In the genomic region with DNA sequence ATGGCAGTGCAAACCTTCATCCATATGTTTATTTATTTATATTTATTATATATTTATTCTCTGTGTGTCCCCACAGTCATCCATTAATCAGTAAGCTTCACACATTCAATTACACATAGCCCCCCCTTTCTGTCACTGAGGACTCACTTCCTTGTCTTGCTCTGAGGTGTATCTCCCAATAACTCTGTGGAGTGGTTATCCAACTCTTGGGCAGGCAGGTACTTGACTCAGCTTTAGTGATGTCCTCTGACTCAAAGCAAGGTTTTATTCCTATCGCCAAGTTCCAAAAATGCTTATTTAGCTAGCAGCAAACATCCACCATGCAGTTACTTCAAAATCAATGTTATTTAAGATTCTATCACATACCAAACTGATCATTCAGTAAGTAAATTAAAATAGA, we compare ENCODE assay signal across 30 cellular contexts. TPM values are rescaled to one million over a fixed set of nuclear protein-coding genes. Genes with fewer than 3 reads are reported as not detected.
"Had no signal": no experiment of that assay in that cellular context is flagged by ENCODE, and none has a peak within 500 bp of the region (broad histone marks: within the 10 kb centered on the region; RNA-seq: fewer than 3 reads in every experiment).

No MANE protein-coding gene starts in this region.

- H3K4me1 Mint-ChIP-seq: mesothelial cell of epicardium; naive B cell; natural killer cell; nephron progenitor cell; neural progenitor cell; stimulated activated memory B cell treated with anti-CD40 and anti-IgM and Interleukin-4, amounts not matched to agents 10 μg/mL and 1 μg/mL and 100 μg/mL, for 72 hours; stimulated activated naive CD8-positive, alpha-beta T cell treated with anti-CD3 and anti-CD28 coated beads, Interleukin-15, amount 100 ng/mL, for 72 hours had no signal

- H3K4me3 ChIP-seq: left lung, lower lobe of right lung, neural progenitor cell, right atrium auricular region, right lobe of liver, smooth muscle cell, tibial nerve, uterus had no signal

- FAIRE-seq: kidney had no signal

- H3K4me3 Mint-ChIP-seq: mesothelial cell of epicardium; naive B cell; natural killer cell; nephron progenitor cell; neural progenitor cell; stimulated activated memory B cell treated with anti-CD40 and anti-IgM and Interleukin-4, amounts not matched to agents 10 μg/mL and 1 μg/mL and 100 μg/mL, for 72 hours; stimulated activated naive CD8-positive, alpha-beta T cell treated with anti-CD3 and anti-CD28 coated beads, Interleukin-15, amount 100 ng/mL, for 72 hours; type B pancreatic cell had no signal

- ATAC-seq: left colon; left lung; lower lobe of right lung; natural killer cell; right lobe of liver; stimulated activated memory B cell treated with anti-CD40 and anti-IgM and Interleukin-4, amounts not matched to agents 10 μg/mL and 1 μg/mL and 100 μg/mL, for 72 hours; stimulated activated naive CD8-positive, alpha-beta T cell treated with anti-CD3 and anti-CD28 coated beads, Interleukin-15, amount 100 ng/mL, for 72 hours had no signal

- H3K27me3 ChIP-seq: neural progenitor cell, neutrophil, right atrium auricular region, right lobe of liver, uterus had no signal

- H2AFZ ChIP-seq: neural progenitor cell had no signal

- H3K4me2 ChIP-seq: neural progenitor cell, smooth muscle cell had no signal

- H3K27me3 Mint-ChIP-seq: progenitor cell of endocrine pancreas; stimulated activated naive CD8-positive, alpha-beta T cell treated with anti-CD3 and anti-CD28 coated beads, Interleukin-15, amount 100 ng/mL, for 72 hours; type B pancreatic cell had no signal

- H3K4me1 ChIP-seq: left lung, lower lobe of right lung, neural progenitor cell, right atrium auricular region, right lobe of liver, tibial nerve, uterus had no signal

- H3K9ac ChIP-seq: neural progenitor cell had no signal

- H3K36me3 ChIP-seq: left lung, lower lobe of right lung, neural progenitor cell, neutrophil, right atrium auricular region, right lobe of liver, tibial nerve, uterus had no signal

- H3K36me3 Mint-ChIP-seq: mesothelial cell of epicardium; naive B cell; natural killer cell; neural progenitor cell; stimulated activated memory B cell treated with anti-CD40 and anti-IgM and Interleukin-4, amounts not matched to agents 10 μg/mL and 1 μg/mL and 100 μg/mL, for 72 hours; type B pancreatic cell had no signal

- H3K27ac Mint-ChIP-seq: mesothelial cell of epicardium; naive B cell; natural killer cell; nephron progenitor cell; neural progenitor cell; progenitor cell of endocrine pancreas; stimulated activated memory B cell treated with anti-CD40 and anti-IgM and Interleukin-4, amounts not matched to agents 10 μg/mL and 1 μg/mL and 100 μg/mL, for 72 hours; stimulated activated naive CD8-positive, alpha-beta T cell treated with anti-CD3 and anti-CD28 coated beads, Interleukin-15, amount 100 ng/mL, for 72 hours; type B pancreatic cell had no signal

- DNase-seq: kidney; left colon; left lung; lower lobe of right lung; mesendoderm; naive B cell; natural killer cell; nephron progenitor cell; occipital lobe; right lobe of liver; stimulated activated CD4-positive, alpha-beta T cell treated with anti-CD3 and anti-CD28 coated beads, Interleukin-1b, Interleukin-23, amount 100 ng/mL, for 48 hours; stimulated activated CD4-positive, alpha-beta T cell treated with anti-CD3 and anti-CD28 coated beads, Interleukin-2, amount 100 ng/mL, for 48 hours; stimulated activated CD4-positive, alpha-beta T cell treated with anti-CD3 and anti-CD28 coated beads, Interleukin-4, amount 100 ng/mL, for 4 hours; stimulated activated CD8-positive, alpha-beta memory T cell treated with anti-CD3 and anti-CD28 coated beads, Interleukin-4, amount 100 ng/mL, for 48 hours; stimulated activated naive CD4-positive, alpha-beta T cell treated with Interleukin-2 at 50 U/mL for 16 hours; stimulated activated naive CD8-positive, alpha-beta T cell treated with anti-CD3 and anti-CD28 coated beads, Interleukin-15, amount 100 ng/mL, for 72 hours; substantia nigra; uterus had no signal

- H3K9me3 Mint-ChIP-seq: natural killer cell; stimulated activated memory B cell treated with anti-CD40 and anti-IgM and Interleukin-4, amounts not matched to agents 10 μg/mL and 1 μg/mL and 100 μg/mL, for 72 hours; stimulated activated naive CD8-positive, alpha-beta T cell treated with anti-CD3 and anti-CD28 coated beads, Interleukin-15, amount 100 ng/mL, for 72 hours; type B pancreatic cell had no signal

- H3K27ac ChIP-seq: left lung, lower lobe of right lung, neural progenitor cell, neutrophil, right atrium auricular region, right lobe of liver, tibial nerve, uterus had no signal

- H3K9me3 ChIP-seq: left lung, lower lobe of right lung, neutrophil, right atrium auricular region, right lobe of liver, tibial nerve, uterus had no signal

RNA-seq across cellular contexts. Expression of a gene that starts 25.2 kb away (rescaled TPM):
- total RNA-seq: kidney, left lung, liver, mononuclear cell, natural killer cell, osteocyte, progenitor cell of endocrine pancreas, right lobe of liver had no signal
- polyA plus RNA-seq: liver had no signal
